In genomic region chr15:71730277-71731144, GRCh38 we compare ENCODE assay signal across 8 cellular contexts.
A peak's percentile ranks its signal among the peaks of the same experiment; 100 is the strongest.
DNase-seq lines count a peak whose midpoint lies in the region; FAIRE-seq lines count a peak whose summit lies in the region.

No MANE protein-coding gene starts in this region.

- DNase-seq in activated naive CD4-positive, alpha-beta T cell treated with Interleukin-2 at 50 U/mL for 16 hours = peak; percentile 3
- no peak for DNase-seq in activated naive CD4-positive, alpha-beta T cell (lab: John Stamatoyannopoulos, UW)
- peak; percentile 57 for DNase-seq in Jurkat, Clone E6-1 (ENCODE audit: low read depth, low spot score)
- DNase-seq in SKM-1 (lab: John Stamatoyannopoulos, UW; ENCODE audit: unreplicated experiment) = peak; percentile 36
- DNase-seq in dermis microvascular lymphatic vessel endothelial cell (ENCODE audit: low read depth in 2 of 2) = peak; percentile 71 to 79
- DNase-seq in medulla oblongata (ENCODE audit: extremely low spot score) = peak; percentile 70
- DNase-seq in urothelium cell line (ENCODE audit: low spot score) = peak; percentile 71
- no peak for DNase-seq in OCI-M2 (lab: John Stamatoyannopoulos, UW; ENCODE audit: unreplicated experiment)

- FAIRE-seq in urothelium cell line (lab: Jason Lieb, UNC) = peak; percentile 88

- no peak overlapping the region for H3K4me3 ChIP-seq in Jurkat, Clone E6-1 (ENCODE audit: low read length)

Comparison
In these comparisons a context has a peak if more than half of its experiments do, and no peak if none do; other contexts are left out.
1. DNase-seq: peak in activated naive CD4-positive, alpha-beta T cell treated with Interleukin-2 at 50 U/mL for 16 hours (single experiment), Jurkat, Clone E6-1 (single experiment), SKM-1 (single experiment), dermis microvascular lymphatic vessel endothelial cell (2 of 2), medulla oblongata (single experiment) and urothelium cell line (single experiment); none in activated naive CD4-positive, alpha-beta T cell (0 of 4) and OCI-M2 (single experiment).